1 cellular context compared by ENCODE assay signal in genomic region chr16:85350973-85351372, GRCh38.
TF ChIP-seq lines count a peak whose summit lies in the region.

No MANE protein-coding gene starts in this region.

TF ChIP-seq in GM23338, 12 proteins besides CTCF, POLR2A, EP300 and RAD21 (continued from another document):
- TF ChIP-seq ZNF462 (CRISPR knock-in tag; IDR thresholded peaks at IDR 0.05), result no peak
